In genomic region chr15:49134683-49135341, GRCh38 we compare ENCODE assay signal across 12 cellular contexts. TPM values are rescaled to one million over a fixed set of nuclear protein-coding genes. Genes with fewer than 3 reads are reported as not detected.
DNase-seq lines count a peak whose midpoint lies in the region; ATAC-seq and TF ChIP-seq lines count a peak whose summit lies in the region.
"Had no signal": no experiment of that assay in that cellular context is flagged by ENCODE, and none has a peak within 500 bp of the region (broad histone marks: within the 10 kb centered on the region; RNA-seq: fewer than 3 reads in every experiment).

No MANE protein-coding gene starts in this region.

- no peaks in the 10 kb centered on the region for H3K27me3 Mint-ChIP-seq in CD4-positive, alpha-beta memory T cell
- H3K27me3 Mint-ChIP-seq in immature natural killer cell (ENCODE audit: low read depth in 3 of 3) = no peaks in the 10 kb centered on the region

- H3K36me3 ChIP-seq in CD4-positive, alpha-beta memory T cell (ENCODE audit: insufficient read depth, low read length) = peaks cover 69% of the 10 kb centered on the region
- H3K36me3 ChIP-seq in SJSA1 = peaks cover 58% of the 10 kb centered on the region
- peaks cover 0 to 71% of the 10 kb centered on the region in 2 donors for H3K36me3 ChIP-seq in vagina

- POLR2A ChIA-PET in CD4-positive, alpha-beta memory T cell (lab: Charles Lee; ENCODE audit: partially characterized antibody) = interaction anchor here (0.7 kb wide), 1 partner anchor 14 kb away, joined by 3 read pairs; no protein-coding TSS in a partner anchor

- peaks cover 0 to 4% (median 0%) of the 10 kb centered on the region in 4 donors for H3K4me1 Mint-ChIP-seq in CD4-positive, alpha-beta memory T cell
- H3K4me1 Mint-ChIP-seq in immature natural killer cell = peaks cover 14 to 24% of the 10 kb centered on the region in 2 donors

- CTCF ChIA-PET in CD4-positive, alpha-beta memory T cell (lab: Charles Lee; ENCODE audit: partially characterized antibody) = no interaction called here

- no peak overlapping the region for H3K4me3 ChIP-seq in CD4-positive, alpha-beta memory T cell (ENCODE audit: low read length in 2 of 2)
- H3K4me3 ChIP-seq in SJSA1 = no peak overlapping the region
- H3K4me3 ChIP-seq in vagina = no peak overlapping the region
- H3K4me3 ChIP-seq: esophagus squamous epithelium had no signal

- no peak for TF ChIP-seq CTCF in vagina (IDR thresholded peaks at IDR 0.05)

- peak overlapping the region in 5 of 7 donors; percentile 47 to 82 (median 69) for H3K27ac Mint-ChIP-seq in CD4-positive, alpha-beta memory T cell
- peak overlapping the region; percentile 42 to 89 (median 76) for H3K27ac Mint-ChIP-seq in immature natural killer cell

- no peaks in the 10 kb centered on the region for H3K9me3 ChIP-seq in CD4-positive, alpha-beta memory T cell (ENCODE audit: control insufficient read depth in 1 of 2, low read length in 2 of 2)
- H3K9me3 ChIP-seq in SJSA1 (replicated peaks) (no peaks in the 10 kb centered on the region), vagina (no peaks in the 10 kb centered on the region)
- H3K9me3 ChIP-seq: esophagus squamous epithelium had no signal

- H3K4me1 ChIP-seq in CD4-positive, alpha-beta memory T cell (ENCODE audit: insufficient read depth, low read length) = no peaks in the 10 kb centered on the region
- H3K4me1 ChIP-seq in SJSA1 (replicated peaks) (peaks cover 44% of the 10 kb centered on the region), vagina (no peaks in the 10 kb centered on the region)
- H3K4me1 ChIP-seq: esophagus squamous epithelium had no signal

- H3K36me3 Mint-ChIP-seq in CD4-positive, alpha-beta memory T cell = peaks cover 36 to 80% of the 10 kb centered on the region in 2 donors
- peaks cover 14 to 33% (median 24%) of the 10 kb centered on the region in 3 donors for H3K36me3 Mint-ChIP-seq in immature natural killer cell

- ATAC-seq in GM19463 (IDR thresholded peaks at IDR 0.05; ENCODE audit: unreplicated experiment) = peak; percentile 35
- ATAC-seq: HepG2, left cardiac atrium had no signal

- H3K27ac ChIP-seq in CD4-positive, alpha-beta memory T cell (ENCODE audit: low read depth, low read length) = no peak overlapping the region
- peak overlapping the region; percentile 72 for H3K27ac ChIP-seq in SJSA1
- H3K27ac ChIP-seq in vagina = no peak overlapping the region
- H3K27ac ChIP-seq: esophagus squamous epithelium had no signal

- H3K4me3 Mint-ChIP-seq in CD4-positive, alpha-beta memory T cell = no peak overlapping the region
- peak overlapping the region in 1 of 5 donors; percentile 48 for H3K4me3 Mint-ChIP-seq in immature natural killer cell

- TF ChIP-seq POLR2A in vagina (IDR thresholded peaks at IDR 0.05) = no peak

- intact Hi-C loops in CD4-positive, alpha-beta memory T cell (cut with micrococcal nuclease) = no loop called here
- intact Hi-C loops in vagina (cut with DNase I) = no loop called here

- no peak for DNase-seq in CD4-positive, alpha-beta memory T cell
- no peak for DNase-seq in SJSA1 (ENCODE audit: low read depth in 1 of 2, low spot score in 2 of 2)
- no peak for DNase-seq in immature natural killer cell
- no peak for DNase-seq in HuH-7 (ENCODE audit: low spot score)
- no peak for DNase-seq in vagina (ENCODE audit: extremely low spot score in 2 of 2)
- no peak for DNase-seq in glomerular visceral epithelial cell (ENCODE audit: extremely low spot score)
- no peak for DNase-seq in RKO (ENCODE audit: low spot score)
- DNase-seq: esophagus squamous epithelium, left cardiac atrium, NCI-H1694 had no signal

- H3K27me3 ChIP-seq in CD4-positive, alpha-beta memory T cell (ENCODE audit: insufficient read depth, low read length) = no peaks in the 10 kb centered on the region
- H3K27me3 ChIP-seq in SJSA1 (replicated peaks) (no peaks in the 10 kb centered on the region), vagina (no peaks in the 10 kb centered on the region)
- H3K27me3 ChIP-seq: esophagus squamous epithelium had no signal

- H3K9me3 Mint-ChIP-seq in CD4-positive, alpha-beta memory T cell = no peaks in the 10 kb centered on the region
- no peaks in the 10 kb centered on the region for H3K9me3 Mint-ChIP-seq in immature natural killer cell

RNA-seq across cellular contexts. Expression of gene COPS2, which starts 20.6 kb away (rescaled TPM):
- 10 to 100 TPM; 55.5 to 56.9 TPM for total RNA-seq in CD4-positive, alpha-beta memory T cell
- 10 to 100 TPM; 33.1 to 35.3 TPM for polyA plus RNA-seq in CD4-positive, alpha-beta memory T cell
- total RNA-seq in SJSA1 (2014; rRNA removed; shearing (Covaris generic)) = 49.8 and 76.0 TPM in 2 replicates
- polyA plus RNA-seq in immature natural killer cell = 10 to 100 TPM; 18.1 to 30.0 (median 21.6) TPM
- total RNA-seq in vagina = 45.2 TPM

RNA-seq across cellular contexts. Expression of gene GALK2, which starts 35.2 kb away (rescaled TPM):
- 10 to 100 TPM; 30.7 to 31.5 TPM for total RNA-seq in CD4-positive, alpha-beta memory T cell
- polyA plus RNA-seq in CD4-positive, alpha-beta memory T cell = 10 to 100 TPM; 25.4 to 30.9 TPM
- total RNA-seq in SJSA1 (2014; rRNA removed; shearing (Covaris generic)) = 32.1 and 32.3 TPM in 2 replicates
- 10 to 100 TPM in 2 of 3 donors, 1 to 10 TPM in 1; 8.8 to 25.1 (median 18.1) TPM for polyA plus RNA-seq in immature natural killer cell
- total RNA-seq in vagina = 47.6 TPM
